Comparison of ENCODE assay signal across 21 cellular contexts in genomic region chr11:12538889-12539421, GRCh38.
A peak's percentile ranks its signal among the peaks of the same experiment; 100 is the strongest.
DNase-seq lines count a peak whose midpoint lies in the region; ATAC-seq and TF ChIP-seq lines count a peak whose summit lies in the region.
"Had no signal": no experiment of that assay in that cellular context is flagged by ENCODE, and none has a peak within 500 bp of the region (broad histone marks: within the 10 kb centered on the region; RNA-seq: fewer than 3 reads in every experiment).

No MANE protein-coding gene starts in this region.

- no peak for DNase-seq in HFFc6
- DNase-seq in coronary artery (ENCODE audit: low spot score), result peak; percentile 66
- DNase-seq in dorsolateral prefrontal cortex, result no peak
- DNase-seq in activated CD4-positive, alpha-beta T cell treated with anti-CD3 and anti-CD28 coated beads for 4 hours, result no peak
- no peak for DNase-seq in activated T-cell treated with anti-CD3 and anti-CD28 coated beads, Interleukin-2, amount 50 U/mL, for 4 hours
- DNase-seq: activated CD4-positive, CD25-positive, alpha-beta regulatory T cell; activated CD8-positive, alpha-beta memory T cell treated with anti-CD3 and anti-CD28 coated beads for 24 hours; activated naive CD8-positive, alpha-beta T cell treated with anti-CD3 and anti-CD28 coated beads, Interleukin-2, amount 10 ng/mL, durations not matched to agents 7 days and 5 days; CD4-positive, alpha-beta memory T cell; cortex of kidney; NCI-H1417 treated with DMSO at 0.1 percent for 48 hours; NCI-H2171; SJCRH30; stimulated activated naive B cell treated with anti-CD40 and anti-IgM and Interleukin-4, amounts not matched to agents 10 μg/mL and 1 μg/mL and 100 μg/mL, for 72 hours had no signal

- H3K27ac Mint-ChIP-seq in HFFc6, result peak overlapping the region; percentile 97
- H3K27ac Mint-ChIP-seq: activated naive CD8-positive, alpha-beta T cell treated with anti-CD3 and anti-CD28 coated beads, Interleukin-2, amount 10 ng/mL, durations not matched to agents 7 days and 5 days; brain; memory B cell; neural progenitor cell; stimulated activated naive B cell treated with anti-CD40 and anti-IgM and Interleukin-4, amounts not matched to agents 10 μg/mL and 1 μg/mL and 100 μg/mL, for 72 hours had no signal

- peaks cover 20% of the 10 kb centered on the region for H3K27me3 Mint-ChIP-seq in HFFc6 (ENCODE audit: insufficient read depth)
- H3K27me3 Mint-ChIP-seq in activated T-cell treated with anti-CD3 and anti-CD28 coated beads, Interleukin-2, amount 50 U/mL, for 4 hours (ENCODE audit: low read depth), result peaks cover 23% of the 10 kb centered on the region

- no peaks in the 10 kb centered on the region for H3K36me3 ChIP-seq in muscle layer of duodenum (ENCODE audit: control insufficient read depth in 1 of 2, insufficient read depth in 2 of 2, low read length in 2 of 2)
- H3K36me3 ChIP-seq in subcutaneous abdominal adipose tissue (ENCODE audit: control insufficient read depth in 5 of 5, insufficient read depth in 5 of 5, low read length in 5 of 5), result no peaks in the 10 kb centered on the region
- H3K36me3 ChIP-seq: neural progenitor cell, SJCRH30 had no signal

- no peak overlapping the region for H3K4me3 ChIP-seq in coronary artery
- peak overlapping the region in 1 of 2 donors; percentile 21 for H3K4me3 ChIP-seq in muscle layer of duodenum (ENCODE audit: low read depth in 1 of 2, low read length in 2 of 2)
- H3K4me3 ChIP-seq in subcutaneous abdominal adipose tissue (ENCODE audit: low read depth in 1 of 5, low read length in 5 of 5), result no peak overlapping the region
- H3K4me3 ChIP-seq in dorsolateral prefrontal cortex, result no peak overlapping the region
- H3K4me3 ChIP-seq: neural progenitor cell, SJCRH30 had no signal

- no peak for ATAC-seq in GM21825 (IDR thresholded peaks at IDR 0.05; ENCODE audit: unreplicated experiment)
- ATAC-seq in activated T-cell treated with anti-CD3 and anti-CD28 coated beads, Interleukin-2, amount 50 U/mL, for 4 hours, result no peak
- ATAC-seq: HCT116; stimulated activated naive B cell treated with anti-CD40 and anti-IgM and Interleukin-4, amounts not matched to agents 10 μg/mL and 1 μg/mL and 100 μg/mL, for 72 hours had no signal

- TF ChIP-seq CTCF in HFFc6 (IDR thresholded peaks at IDR 0.05) (no peak), coronary artery (IDR thresholded peaks at IDR 0.05) (no peak), dorsolateral prefrontal cortex (IDR thresholded peaks at IDR 0.05 in 54 of 56, conservative IDR thresholded peaks at IDR 0.05 in 2 of 56; ENCODE audit: low read depth in 1 of 56, partially characterized antibody in 56 of 56) (no peak)

- H3K27me3 ChIP-seq in muscle layer of duodenum (ENCODE audit: low read depth, low read length) (no peaks in the 10 kb centered on the region), subcutaneous abdominal adipose tissue (ENCODE audit: control insufficient read depth in 5 of 5, insufficient read depth in 4 of 5, low read length in 5 of 5) (no peaks in the 10 kb centered on the region), dorsolateral prefrontal cortex (peaks cover 0 to 8% (median 0%) of the 10 kb centered on the region in 45 donors)
- H3K27me3 ChIP-seq: neural progenitor cell, SJCRH30 had no signal

- H3K36me3 Mint-ChIP-seq in HFFc6 (ENCODE audit: low read depth), result peaks cover 12% of the 10 kb centered on the region
- H3K36me3 Mint-ChIP-seq in activated T-cell treated with anti-CD3 and anti-CD28 coated beads, Interleukin-2, amount 50 U/mL, for 4 hours (ENCODE audit: insufficient read depth), result no peaks in the 10 kb centered on the region
- H3K36me3 Mint-ChIP-seq: activated naive CD8-positive, alpha-beta T cell treated with anti-CD3 and anti-CD28 coated beads, Interleukin-2, amount 10 ng/mL, durations not matched to agents 7 days and 5 days; brain; CD4-positive, alpha-beta memory T cell; memory B cell; neural progenitor cell; stimulated activated naive B cell treated with anti-CD40 and anti-IgM and Interleukin-4, amounts not matched to agents 10 μg/mL and 1 μg/mL and 100 μg/mL, for 72 hours had no signal

- H3K4me1 ChIP-seq in muscle layer of duodenum (ENCODE audit: control insufficient read depth in 1 of 2, insufficient read depth in 2 of 2, low read length in 2 of 2) (peaks cover 0 to 17% of the 10 kb centered on the region in 2 donors), subcutaneous abdominal adipose tissue (ENCODE audit: control insufficient read depth in 5 of 5, insufficient read depth in 5 of 5, low read length in 5 of 5) (peaks cover 7 to 53% (median 42%) of the 10 kb centered on the region in 5 donors)
- H3K4me1 ChIP-seq: neural progenitor cell had no signal

- peak overlapping the region in 1 of 2 donors; percentile 69 for H3K27ac ChIP-seq in coronary artery
- H3K27ac ChIP-seq in muscle layer of duodenum (ENCODE audit: low read length), result peak overlapping the region; percentile 81
- H3K27ac ChIP-seq in subcutaneous abdominal adipose tissue (ENCODE audit: low read depth, low read length), result peak overlapping the region; percentile 78
- peak overlapping the region in 13 of 59 donors; percentile 9 to 76 (median 47) for H3K27ac ChIP-seq in dorsolateral prefrontal cortex
- H3K27ac ChIP-seq: neural progenitor cell, SJCRH30 had no signal

- no peaks in the 10 kb centered on the region for H3K9me3 ChIP-seq in muscle layer of duodenum (ENCODE audit: control insufficient read depth in 1 of 2, low read length in 2 of 2)
- no peaks in the 10 kb centered on the region for H3K9me3 ChIP-seq in subcutaneous abdominal adipose tissue (ENCODE audit: control insufficient read depth in 5 of 5, low read length in 5 of 5)
- H3K9me3 ChIP-seq: SJCRH30 had no signal

- peak overlapping the region; percentile 48 for H3K4me3 Mint-ChIP-seq in HFFc6
- no peak overlapping the region for H3K4me3 Mint-ChIP-seq in activated T-cell treated with anti-CD3 and anti-CD28 coated beads, Interleukin-2, amount 50 U/mL, for 4 hours
- H3K4me3 Mint-ChIP-seq: activated naive CD8-positive, alpha-beta T cell treated with anti-CD3 and anti-CD28 coated beads, Interleukin-2, amount 10 ng/mL, durations not matched to agents 7 days and 5 days; brain; CD4-positive, alpha-beta memory T cell; memory B cell; neural progenitor cell; stimulated activated naive B cell treated with anti-CD40 and anti-IgM and Interleukin-4, amounts not matched to agents 10 μg/mL and 1 μg/mL and 100 μg/mL, for 72 hours had no signal

- intact Hi-C loops in dorsolateral prefrontal cortex (cut with DNase I), result no loop called here

- H3K4me1 Mint-ChIP-seq in HFFc6 (ENCODE audit: low read depth), result peaks cover 76% of the 10 kb centered on the region
- H3K4me1 Mint-ChIP-seq in activated T-cell treated with anti-CD3 and anti-CD28 coated beads, Interleukin-2, amount 50 U/mL, for 4 hours (ENCODE audit: low read depth), result no peaks in the 10 kb centered on the region
- H3K4me1 Mint-ChIP-seq: activated naive CD8-positive, alpha-beta T cell treated with anti-CD3 and anti-CD28 coated beads, Interleukin-2, amount 10 ng/mL, durations not matched to agents 7 days and 5 days; CD4-positive, alpha-beta memory T cell; memory B cell; stimulated activated naive B cell treated with anti-CD40 and anti-IgM and Interleukin-4, amounts not matched to agents 10 μg/mL and 1 μg/mL and 100 μg/mL, for 72 hours had no signal

- H3K9me3 Mint-ChIP-seq in HFFc6, result no peaks in the 10 kb centered on the region
- no peaks in the 10 kb centered on the region for H3K9me3 Mint-ChIP-seq in activated T-cell treated with anti-CD3 and anti-CD28 coated beads, Interleukin-2, amount 50 U/mL, for 4 hours
- H3K9me3 Mint-ChIP-seq: activated naive CD8-positive, alpha-beta T cell treated with anti-CD3 and anti-CD28 coated beads, Interleukin-2, amount 10 ng/mL, durations not matched to agents 7 days and 5 days; brain; CD4-positive, alpha-beta memory T cell; memory B cell; neural progenitor cell; stimulated activated naive B cell treated with anti-CD40 and anti-IgM and Interleukin-4, amounts not matched to agents 10 μg/mL and 1 μg/mL and 100 μg/mL, for 72 hours had no signal

- H3K9ac ChIP-seq in subcutaneous abdominal adipose tissue (ENCODE audit: low read length in 5 of 5), result peak overlapping the region in 4 of 5 donors; percentile 9 to 48 (median 20)
- H3K9ac ChIP-seq: neural progenitor cell had no signal
